8 cellular contexts compared by ENCODE assay signal in the genomic region with DNA sequence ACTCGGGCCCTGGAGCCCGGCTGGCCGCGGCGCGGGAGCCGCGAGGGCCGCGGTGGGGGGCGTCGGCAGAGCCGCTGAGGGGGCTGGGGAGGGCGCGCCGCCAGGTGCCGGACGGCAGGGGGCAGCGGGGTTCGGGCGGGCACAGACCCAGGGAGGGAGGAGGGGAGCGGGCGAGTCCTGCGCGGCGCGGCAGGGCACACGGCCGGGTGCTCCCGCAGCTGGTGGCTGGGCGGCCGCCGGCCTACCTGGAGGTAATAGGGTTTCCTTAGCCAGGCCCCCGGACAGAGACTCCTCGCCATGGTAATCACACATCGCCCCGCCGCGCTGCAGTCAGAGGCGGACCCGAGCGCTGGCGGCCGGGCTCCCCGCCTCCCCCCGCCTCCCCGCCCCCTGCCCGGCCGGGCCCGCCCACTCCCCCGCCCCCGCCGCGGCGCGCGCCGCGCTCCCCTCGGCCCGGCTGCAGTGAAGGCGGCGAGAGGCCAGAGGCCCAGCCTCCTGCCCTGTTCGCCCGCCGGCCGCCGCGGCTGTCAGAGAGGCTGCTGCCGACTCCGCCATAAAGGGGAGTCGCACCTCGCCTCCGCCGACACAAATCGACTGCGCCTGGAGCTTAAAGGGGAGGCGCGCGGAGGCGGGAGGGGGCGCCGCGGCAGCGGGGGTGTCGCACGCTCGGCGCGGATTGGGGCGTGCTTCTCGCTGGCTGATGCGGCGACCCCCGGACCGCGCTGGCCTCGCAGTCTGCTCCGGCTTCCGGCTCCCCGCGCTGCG. TPM values are rescaled to one million over a fixed set of nuclear protein-coding genes. Genes with fewer than 3 reads are reported as not detected.
DNase-seq lines count a peak whose midpoint lies in the region; ATAC-seq and TF ChIP-seq lines count a peak whose summit lies in the region.

A gene (minus strand): TSS at position 332 of the 765 bp plus-strand sequence. CDS start 33 bp downstream, at position 299.

- ATAC-seq in GM18861 (IDR thresholded peaks at IDR 0.05; ENCODE audit: unreplicated experiment) (peak; percentile 37), HG03097 (IDR thresholded peaks at IDR 0.05; ENCODE audit: low FRiP score, unreplicated experiment) (peak; percentile 47), lower lobe of right lung (peak; percentile 90 to 91)

- DNase-seq in AG04449 (ENCODE audit: low read depth, low spot score) (no peak), NCI-H510A (lab: John Stamatoyannopoulos, UW) (peak; percentile 96), dermis microvascular lymphatic vessel endothelial cell (ENCODE audit: low read depth in 2 of 2) (peak; percentile 21 to 68), lower lobe of right lung (peak; percentile 84)
- DNase-seq in activated CD4-positive, alpha-beta T cell treated with anti-CD3 and anti-CD28 coated beads, Interleukin-2, amount 50 U/mL, for 24 hours (ENCODE audit: low read depth in 1 of 2, low spot score in 1 of 2), result peak; percentile 47 to 52
- DNase-seq in stimulated activated CD4-positive, alpha-beta T cell treated with anti-CD3 and anti-CD28 coated beads, TNF-alpha, amount 100 ng/mL, for 24 hours (ENCODE audit: low read depth in 3 of 3), result peak; percentile 41 to 65 (median 47)

- CTCF ChIA-PET in AG04449 (lab: Yijun Ruan, JAX), result interaction anchor here (0.7 to 5.5 kb wide), 24 partner anchors 11 to 129 kb away, joined by 3 to 97 read pairs (median 5); a partner anchor contains a TSS

- POLR2A ChIA-PET in AG04449 (lab: Yijun Ruan, JAX), result interaction anchor here (0.8 to 1.0 kb wide), 3 partner anchors 21 to 129 kb away, joined by 3 read pairs; a partner anchor contains a TSS

- peak within 1 kb of the TSS; percentile 95 for H3K27ac ChIP-seq in lower lobe of right lung

- no peaks in the 10 kb centered on the region for H3K36me3 ChIP-seq in lower lobe of right lung

- H3K9me3 ChIP-seq in lower lobe of right lung, result no peaks in the 10 kb centered on the region

- intact Hi-C loops in lower lobe of right lung (cut with DNase I), result no loop called here

- H3K27me3 ChIP-seq in lower lobe of right lung (ENCODE audit: low read depth), result no peaks in the 10 kb centered on the region

- TF ChIP-seq CTCF in AG04449 (IDR thresholded peaks at IDR 0.05; ENCODE audit: insufficient read depth, low read length, missing control alignments) (peak; percentile 36), lower lobe of right lung (IDR thresholded peaks at IDR 0.05) (peak; percentile 13)

- H3K4me1 ChIP-seq in lower lobe of right lung, result peaks cover 17% of the 10 kb centered on the region

- peak within 1 kb of the TSS; percentile 79 for H3K4me3 ChIP-seq in AG04449 (ENCODE audit: low read depth, low read length)
- peak within 1 kb of the TSS; percentile 68 for H3K4me3 ChIP-seq in lower lobe of right lung

RNA-seq across cellular contexts. Expression of the gene that starts here (rescaled TPM):
- 0.13 and 0.76 TPM in 2 replicates for total RNA-seq in dermis microvascular lymphatic vessel endothelial cell
- 5.6 TPM for total RNA-seq in lower lobe of right lung

Comparison
In these comparisons a context has a peak if more than half of its experiments do, and no peak if none do; other contexts are left out.
1. Peak in DNase-seq in dermis microvascular lymphatic vessel endothelial cell; RNA of the gene not detected or under 1 TPM.
2. ATAC-seq: peak in every context shown above with its lines; median percentile 90 in lower lobe of right lung; 47 in HG03097; 37 in GM18861.